Comparison of ENCODE assay signal across 8 cellular contexts in the genomic region with DNA sequence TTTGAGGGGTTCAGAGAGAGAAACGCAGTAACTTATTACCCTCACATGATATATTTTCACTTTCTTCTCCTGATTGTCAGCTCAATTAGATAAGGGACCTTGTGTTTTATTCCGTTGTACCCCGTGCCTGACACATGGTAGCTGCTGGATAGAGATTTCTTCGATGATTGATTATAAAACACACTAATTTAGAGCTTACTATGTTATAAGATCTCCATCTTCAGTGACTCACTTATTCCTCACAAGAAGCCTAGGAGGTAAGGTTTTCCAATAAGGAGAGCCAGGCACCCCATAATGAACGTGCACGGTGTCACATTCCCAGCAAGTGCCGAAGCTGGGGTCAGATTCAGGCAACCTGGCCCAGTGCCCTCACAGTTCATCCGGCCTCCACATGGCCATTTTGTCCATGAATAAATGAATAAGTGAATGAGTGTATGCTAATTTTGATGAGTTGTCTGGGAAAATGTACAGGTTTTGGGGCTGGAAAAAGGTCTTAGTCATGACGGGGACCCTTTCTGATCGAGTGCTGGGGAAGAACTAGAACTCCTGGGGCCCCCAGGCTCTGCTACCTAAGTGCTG.
DNase-seq lines count a peak whose midpoint lies in the region; ATAC-seq and TF ChIP-seq lines count a peak whose summit lies in the region.

No MANE protein-coding gene starts in this region.

- peaks cover 8% of the 10 kb centered on the region; the same call in 1 of the 2 replicates for H3K9me2 ChIP-seq in GM23338 (ENCODE audit: insufficient read depth)

- H3K4me1 Mint-ChIP-seq in GM23338: peaks cover 16% of the 10 kb centered on the region

- no peaks in the 10 kb centered on the region for H3F3A ChIP-seq in GM23338 (replicated peaks; ENCODE audit: low read depth)

- peak; percentile 14 for DNase-seq in GM23338 (ENCODE audit: low spot score)
- peak; percentile 38 for DNase-seq in fibroblast of peridontal ligament (ENCODE audit: extremely low read depth)
- DNase-seq in psoas muscle: peak in 1 of 2 donors; percentile 55
- no peak for DNase-seq in activated CD4-positive, CD25-positive, alpha-beta regulatory T cell (lab: John Stamatoyannopoulos, UW)
- DNase-seq in GM13976 (ENCODE audit: low spot score): no peak
- DNase-seq in NCI-H69 (lab: John Stamatoyannopoulos, UW): no peak

- no peaks in the 10 kb centered on the region for H4K20me1 ChIP-seq in GM23338 (replicated peaks; ENCODE audit: insufficient read depth)

- peaks cover 21% of the 10 kb centered on the region for H3K9me3 Mint-ChIP-seq in GM23338

- intact Hi-C loops in psoas muscle (cut with DNase I): loop anchor here in 1 of 2 donors (10.0 kb wide), 1 partner anchor 659 kb away; the partner anchor contains the start of gene SP4

- peak overlapping the region; percentile 82 for H3K4me3 Mint-ChIP-seq in GM23338

- peak overlapping the region; percentile 95 for H2AFZ ChIP-seq in GM23338

- H3K4me1 ChIP-seq in GM23338 (ENCODE audit: insufficient read depth): peaks cover 17% of the 10 kb centered on the region
- peaks cover 11% of the 10 kb centered on the region for H3K4me1 ChIP-seq in psoas muscle

- no peak for ATAC-seq in GM23338
- peak; percentile 0; the same call in 2 of the 3 replicates for ATAC-seq in SK-N-SH treated with all-trans-retinoic acid at 6 μM for 48 hours
- peak in 1 of 4 donors; percentile 12 for ATAC-seq in psoas muscle
- ATAC-seq in HG02852 (IDR thresholded peaks at IDR 0.05; ENCODE audit: unreplicated experiment): no peak

- peak overlapping the region; percentile 76 for H3K4me3 ChIP-seq in GM23338
- peak overlapping the region; percentile 74 for H3K4me3 ChIP-seq in psoas muscle

- H3K27ac ChIP-seq in GM23338 (ENCODE audit: low read depth) (no peak overlapping the region), psoas muscle (peak overlapping the region; percentile 68)

- peak overlapping the region; percentile 86 for H3K4me2 ChIP-seq in GM23338

- WGBS in psoas muscle, 3 donors: 21 to 25% (median 24%) methylated on average over 10 of the region's 10 CpGs

- H3K36me3 Mint-ChIP-seq in GM23338 (ENCODE audit: low read depth): 0 out of 3 replicates have a peak, but pooled peaks cover 5% of the 10 kb centered on the region

- TF ChIP-seq CTCF in GM23338 (conservative IDR thresholded peaks at IDR 0.05; ENCODE audit: low read depth in 2 of 2) (no peak), psoas muscle (IDR thresholded peaks at IDR 0.05) (no peak), GM13976 (IDR thresholded peaks at IDR 0.05; ENCODE audit: borderline replicate concordance, control extremely low read depth, extremely low read depth, insufficient read depth, missing control alignments) (no peak)

- peaks cover 11% of the 10 kb centered on the region for H3K27me3 Mint-ChIP-seq in GM23338 (ENCODE audit: insufficient read depth, low read depth, poor library complexity)

- H3K79me2 ChIP-seq in GM23338 (replicated peaks; ENCODE audit: insufficient read depth): no peaks in the 10 kb centered on the region

- H3K27me3 ChIP-seq in GM23338 (ENCODE audit: insufficient read depth) (peaks cover 10% of the 10 kb centered on the region), psoas muscle (ENCODE audit: insufficient read depth in 3 of 3, low read length in 2 of 3) (peaks cover 0 to 8% (median 0%) of the 10 kb centered on the region in 3 donors)

- no peak overlapping the region for H3K27ac Mint-ChIP-seq in GM23338

- H3K36me3 ChIP-seq in GM23338 (ENCODE audit: insufficient read depth) (no peaks in the 10 kb centered on the region; the same call in 1 of the 2 replicates), psoas muscle (ENCODE audit: insufficient read depth in 1 of 2, low read depth in 1 of 2) (no peaks in the 10 kb centered on the region)

- H3K9me3 ChIP-seq in psoas muscle: no peaks in the 10 kb centered on the region

- in situ Hi-C loops in GM13976 (cut with MboI; ENCODE audit: low sequenced_read_pairs, unreplicated experiment): no loop called here

TF ChIP-seq in GM23338, 12 proteins besides CTCF, POLR2A, EP300 and RAD21 (continues in another document):
- no peak for TF ChIP-seq REST (IDR thresholded peaks at IDR 0.05; ENCODE audit: unreplicated experiment)
- no peak for TF ChIP-seq NANOG (IDR thresholded peaks at IDR 0.05; ENCODE audit: borderline replicate concordance)

TF ChIP-seq in SK-N-SH treated with all-trans-retinoic acid at 6 μM for 48 hours, 23 proteins besides CTCF, POLR2A, EP300 and RAD21:
- no peak for TF ChIP-seq PPARA (CRISPR knock-in tag; IDR thresholded peaks at IDR 0.05; ENCODE audit: borderline replicate concordance)
- TF ChIP-seq ZNF70 (CRISPR knock-in tag; IDR thresholded peaks at IDR 0.05): no peak
- TF ChIP-seq GLIS3 (CRISPR knock-in tag; IDR thresholded peaks at IDR 0.05): no peak
- TF ChIP-seq TCF4 (CRISPR knock-in tag; IDR thresholded peaks at IDR 0.05; ENCODE audit: borderline replicate concordance): no peak
- TF ChIP-seq, protein P1, sequence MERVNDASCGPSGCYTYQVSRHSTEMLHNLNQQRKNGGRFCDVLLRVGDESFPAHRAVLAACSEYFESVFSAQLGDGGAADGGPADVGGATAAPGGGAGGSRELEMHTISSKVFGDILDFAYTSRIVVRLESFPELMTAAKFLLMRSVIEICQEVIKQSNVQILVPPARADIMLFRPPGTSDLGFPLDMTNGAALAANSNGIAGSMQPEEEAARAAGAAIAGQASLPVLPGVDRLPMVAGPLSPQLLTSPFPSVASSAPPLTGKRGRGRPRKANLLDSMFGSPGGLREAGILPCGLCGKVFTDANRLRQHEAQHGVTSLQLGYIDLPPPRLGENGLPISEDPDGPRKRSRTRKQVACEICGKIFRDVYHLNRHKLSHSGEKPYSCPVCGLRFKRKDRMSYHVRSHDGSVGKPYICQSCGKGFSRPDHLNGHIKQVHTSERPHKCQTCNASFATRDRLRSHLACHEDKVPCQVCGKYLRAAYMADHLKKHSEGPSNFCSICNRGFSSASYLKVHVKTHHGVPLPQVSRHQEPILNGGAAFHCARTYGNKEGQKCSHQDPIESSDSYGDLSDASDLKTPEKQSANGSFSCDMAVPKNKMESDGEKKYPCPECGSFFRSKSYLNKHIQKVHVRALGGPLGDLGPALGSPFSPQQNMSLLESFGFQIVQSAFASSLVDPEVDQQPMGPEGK (CRISPR knock-in tag; IDR thresholded peaks at IDR 0.05; ENCODE audit: borderline replicate concordance): no peak
- TF ChIP-seq ZNF565 (CRISPR knock-in tag; conservative IDR thresholded peaks at IDR 0.05; ENCODE audit: low read depth): no peak
- TF ChIP-seq POU6F1 (CRISPR knock-in tag; IDR thresholded peaks at IDR 0.05; ENCODE audit: borderline replicate concordance, low read depth): no peak

Comparison
In these comparisons a context has a peak if more than half of its experiments do, and no peak if none do; other contexts are left out.
1. DNase-seq: peak in GM23338 (single experiment) and fibroblast of peridontal ligament (single experiment); none in activated CD4-positive, CD25-positive, alpha-beta regulatory T cell (0 of 4), GM13976 (single experiment) and NCI-H69 (single experiment).